8 cellular contexts compared by ENCODE assay signal in genomic region chrX:119604778-119605177, GRCh38. TPM values are rescaled to one million over a fixed set of nuclear protein-coding genes. Genes with fewer than 3 reads are reported as not detected.
DNase-seq lines count a peak whose midpoint lies in the region; ATAC-seq lines count a peak whose summit lies in the region.

No MANE protein-coding gene starts in this region.

- 12 to 42% methylated on average over 9 of the region's 9 CpGs for WGBS in esophagus, 2 donors

- ATAC-seq in HG03196 (IDR thresholded peaks at IDR 0.05; ENCODE audit: unreplicated experiment) (no peak), HG02623 (IDR thresholded peaks at IDR 0.05; ENCODE audit: unreplicated experiment) (no peak), HG03457 (IDR thresholded peaks at IDR 0.05; ENCODE audit: unreplicated experiment) (no peak)

- H3K27me3 ChIP-seq in SJCRH30 (peaks cover 6% of the 10 kb centered on the region; the same call in 1 of the 2 replicates), esophagus (ENCODE audit: control insufficient read depth in 1 of 2, insufficient read depth in 2 of 2, low read length in 2 of 2) (peaks cover 0 to 4% of the 10 kb centered on the region in 2 donors)

- no peaks in the 10 kb centered on the region for H3K9me3 ChIP-seq in SJCRH30 (replicated peaks)
- no peaks in the 10 kb centered on the region for H3K9me3 ChIP-seq in esophagus (ENCODE audit: control insufficient read depth in 2 of 2, insufficient read depth in 1 of 2, low read depth in 1 of 2, low read length in 1 of 2)

- H3K36me3 ChIP-seq in SJCRH30 (peaks cover 24% of the 10 kb centered on the region), esophagus (ENCODE audit: control insufficient read depth in 2 of 2, insufficient read depth in 2 of 2, low read length in 1 of 2) (no peaks in the 10 kb centered on the region)

- H3K27ac ChIP-seq in SJCRH30: no peak overlapping the region
- no peak overlapping the region for H3K27ac ChIP-seq in esophagus (ENCODE audit: low read depth in 2 of 2, low read length in 1 of 2)
- peak overlapping the region in 4 of 21 experiments; percentile 8 to 90 (median 87) for H3K27ac ChIP-seq in skin epidermis

- H3K4me1 ChIP-seq in SJCRH30 (peaks cover 16% of the 10 kb centered on the region), esophagus (ENCODE audit: control insufficient read depth in 2 of 2, insufficient read depth in 2 of 2, low read length in 1 of 2) (no peaks in the 10 kb centered on the region)

- DNase-seq in NCI-H1417 (lab: John Stamatoyannopoulos, UW) (peak in 2 of 3 experiments; percentile 26 to 56), NCI-H1417 treated with DMSO at 0.1 percent for 48 hours (lab: John Stamatoyannopoulos, UW) (no peak), SJCRH30 (peak in 1 of 2 experiments; percentile 20)

- H3K4me3 ChIP-seq in SJCRH30 (peak overlapping the region; percentile 77), esophagus (ENCODE audit: low read depth in 1 of 2, low read length in 2 of 2) (peak overlapping the region; percentile 61 to 93), skin epidermis (peak overlapping the region; percentile 49 to 73 (median 67))

RNA-seq across cellular contexts. Expression of gene NKRF, which starts 1.4 kb away (rescaled TPM):
- 27.7 and 27.8 TPM in 2 replicates for total RNA-seq in SJCRH30 (2014; rRNA removed; shearing (Covaris generic))
- 1 to 10 TPM; 4.6 to 5.3 TPM for polyA plus RNA-seq in esophagus

RNA-seq across cellular contexts. Expression of gene UBE2A, which starts 30.4 kb away (rescaled TPM):
- total RNA-seq in SJCRH30 (2014; rRNA removed; shearing (Covaris generic)): 85.1 and 90.5 TPM in 2 replicates
- 10 to 100 TPM; 54.0 to 54.3 TPM for polyA plus RNA-seq in esophagus

RNA-seq across cellular contexts. Expression of gene STEEP1, which starts 39.6 kb away (rescaled TPM):
- 88.9 and 91.5 TPM in 2 replicates for total RNA-seq in SJCRH30 (2014; rRNA removed; shearing (Covaris generic))
- 10 to 100 TPM in 1 of 2 donors, 1 to 10 TPM in 1; 6.9 to 15.9 TPM for polyA plus RNA-seq in esophagus
